ENCODE assay signal across 19 cellular contexts in the genomic region with DNA sequence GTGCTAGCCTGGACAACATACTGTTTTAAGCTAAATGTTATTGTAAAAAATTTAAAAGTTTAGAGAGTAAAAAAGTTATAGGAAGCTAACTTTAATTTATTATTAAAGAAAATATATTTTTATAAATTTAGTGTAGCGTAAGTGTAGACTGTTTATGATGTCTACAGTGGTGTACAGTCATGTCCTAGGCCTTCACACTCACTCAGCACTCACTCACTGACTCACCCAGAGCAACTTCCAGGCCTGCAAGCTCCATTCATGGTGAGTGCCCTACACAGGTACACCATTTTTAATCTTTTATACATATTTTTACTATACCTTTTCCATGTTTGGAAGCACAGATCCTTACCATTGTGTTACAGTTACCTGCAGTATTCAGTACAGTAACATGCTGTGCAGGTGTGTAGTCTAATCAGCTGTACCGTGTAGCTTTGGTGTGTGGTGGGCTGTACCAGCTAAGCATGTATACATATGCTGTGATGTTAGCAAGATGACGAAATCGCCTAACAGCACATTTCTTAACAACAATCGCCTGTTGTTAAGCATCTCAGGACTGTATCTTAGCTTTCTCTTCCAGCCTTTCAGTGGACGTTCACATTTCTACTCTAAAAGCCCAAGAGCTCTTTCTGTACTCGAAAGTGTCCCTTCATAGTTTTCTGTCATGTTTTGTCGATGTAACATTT. TPM values are rescaled to one million over a fixed set of nuclear protein-coding genes. Genes with fewer than 3 reads are reported as not detected.
DNase-seq lines count a peak whose midpoint lies in the region; ATAC-seq, FAIRE-seq and TF ChIP-seq lines count a peak whose summit lies in the region.
"Had no signal": no experiment of that assay in that cellular context is flagged by ENCODE, and none has a peak within 500 bp of the region (broad histone marks: within the 10 kb centered on the region; RNA-seq: fewer than 3 reads in every experiment).

No MANE protein-coding gene starts in this region.

- H3K9ac ChIP-seq in HepG2 (ENCODE audit: insufficient read depth, low read depth, low read length) = no peak overlapping the region

- TF ChIP-seq CTCF in HepG2 (CRISPR knock-in tag; IDR thresholded peaks at IDR 0.05) = no peak
- TF ChIP-seq CTCF in right lobe of liver (IDR thresholded peaks at IDR 0.05) = no peak
- TF ChIP-seq CTCF in epithelial cell of esophagus (IDR thresholded peaks at IDR 0.05; ENCODE audit: insufficient read depth, low read depth, low read length, missing control alignments) = no peak
- no peak for TF ChIP-seq CTCF in BE2C (IDR thresholded peaks at IDR 0.05; ENCODE audit: low read depth, low read length)
- TF ChIP-seq CTCF in psoas muscle (IDR thresholded peaks at IDR 0.05) = no peak

- FAIRE-seq in HepG2 (lab: Jason Lieb, UNC) = no peak
- FAIRE-seq: HTR-8/SVneo had no signal

- POLR2A ChIA-PET in HepG2 (lab: Yijun Ruan, JAX) = interaction anchor here (0.9 to 1.0 kb wide), 2 partner anchors 37 to 44 kb away, joined by 3 to 5 read pairs; no protein-coding TSS in a partner anchor

- intact Hi-C loops in HepG2 (cut with micrococcal nuclease; ENCODE audit: unreplicated experiment) = no loop called here
- intact Hi-C loops in right lobe of liver (cut with DNase I) = no loop called here
- intact Hi-C loops in psoas muscle (cut with DNase I) = no loop called here

- H2AFZ ChIP-seq in HepG2 (ENCODE audit: low read length) = no peak overlapping the region

- H3K4me2 ChIP-seq in HepG2 (ENCODE audit: low read depth, low read length) = no peak overlapping the region

- H3K36me3 ChIP-seq in HepG2 (replicated peaks in 1 of 2; ENCODE audit: control insufficient read depth in 1 of 2, insufficient read depth in 2 of 2, low read length in 2 of 2) = no peaks in the 10 kb centered on the region
- H3K36me3 ChIP-seq in right lobe of liver = no peaks in the 10 kb centered on the region
- H3K36me3 ChIP-seq in BE2C = no peaks in the 10 kb centered on the region
- no peaks in the 10 kb centered on the region for H3K36me3 ChIP-seq in H7 (replicated peaks; ENCODE audit: control insufficient read depth, insufficient read depth, low read length)
- no peaks in the 10 kb centered on the region for H3K36me3 ChIP-seq in psoas muscle (ENCODE audit: insufficient read depth in 1 of 2, low read depth in 1 of 2)

- no peaks in the 10 kb centered on the region for H3K79me2 ChIP-seq in HepG2 (ENCODE audit: insufficient read depth, low read length)

- CTCF ChIA-PET in HepG2 (lab: Yijun Ruan, JAX; ENCODE audit: low intra/inter-chr PET ratio, low total read pairs) = no interaction called here

- no peaks in the 10 kb centered on the region for H4K20me1 ChIP-seq in HepG2 (ENCODE audit: insufficient read depth, low read length)

- H3K27me3 ChIP-seq in HepG2 (ENCODE audit: control insufficient read depth in 1 of 2, insufficient read depth in 2 of 2, low read length in 2 of 2) = no peaks in the 10 kb centered on the region
- no peaks in the 10 kb centered on the region for H3K27me3 ChIP-seq in right lobe of liver
- H3K27me3 ChIP-seq in BE2C = no peaks in the 10 kb centered on the region
- no peaks in the 10 kb centered on the region for H3K27me3 ChIP-seq in H7 (ENCODE audit: control insufficient read depth, insufficient read depth, low read length)
- H3K27me3 ChIP-seq in psoas muscle (ENCODE audit: insufficient read depth in 3 of 3, low read length in 2 of 3) = peaks cover 0 to 64% (median 7%) of the 10 kb centered on the region in 3 donors

- no peak for ATAC-seq in HepG2
- ATAC-seq in right lobe of liver = no peak
- no peak for ATAC-seq in psoas muscle

- TF ChIP-seq POLR2A in HepG2 (IDR thresholded peaks at IDR 0.05; ENCODE audit: insufficient read depth in 1 of 2, low read depth in 2 of 2, low read length in 2 of 2) = no peak
- TF ChIP-seq POLR2A in right lobe of liver (IDR thresholded peaks at IDR 0.05) = no peak

- WGBS in HepG2 (ENCODE audit: low lambda C conversion rate) = 81% methylated on average over 8 of the region's 8 CpGs
- WGBS in right lobe of liver (ENCODE audit: insufficient coverage, low coverage, low lambda C conversion rate, missing lambda C conversion rate) = 89% methylated on average over 8 of the region's 8 CpGs
- WGBS in psoas muscle, 3 donors = 95 to 96% (median 96%) methylated on average over 8 of the region's 8 CpGs

- no TSS peak for BruUV-seq in HepG2 (replicated peaks; lab: Mats Ljungman, UMichigan)

- no peak overlapping the region for H3K27ac ChIP-seq in HepG2 (ENCODE audit: extremely low read length, insufficient read depth, low read length)
- no peak overlapping the region for H3K27ac ChIP-seq in right lobe of liver
- no peak overlapping the region for H3K27ac ChIP-seq in psoas muscle

- in situ Hi-C loops in HepG2 (cut with HindIII; ENCODE audit: extremely low pct_ligation_motif_present, low pct_unique_long_range_greater_than_20kb) = loop anchor here (10.0 kb wide), 1 partner anchor 112 kb away; no protein-coding TSS in a partner anchor

- H3K4me1 ChIP-seq in HepG2 (ENCODE audit: insufficient read depth, low read length) (peaks cover 10% of the 10 kb centered on the region; the same call in 1 of the 2 replicates), right lobe of liver (no peaks in the 10 kb centered on the region), BE2C (no peaks in the 10 kb centered on the region), psoas muscle (no peaks in the 10 kb centered on the region)

- no peak for TF ChIP-seq EP300 in HepG2 (IDR thresholded peaks at IDR 0.05; ENCODE audit: low read depth in 2 of 2, low read length in 2 of 2)
- TF ChIP-seq EP300 in HepG2 (CRISPR knock-in tag; IDR thresholded peaks at IDR 0.05; ENCODE audit: borderline replicate concordance) = no peak

- H3K4me3 ChIP-seq in HepG2 (replicated peaks in 1 of 3; ENCODE audit: insufficient read depth in 1 of 3, low read depth in 2 of 3, low read length in 3 of 3) (no peak overlapping the region), right lobe of liver (no peak overlapping the region), epithelial cell of esophagus (ENCODE audit: low read length) (no peak overlapping the region), BE2C (ENCODE audit: low read depth, low read length) (no peak overlapping the region), H7 (ENCODE audit: insufficient read depth, low read depth, low read length) (no peak overlapping the region), psoas muscle (no peak overlapping the region)

- no peak for TF ChIP-seq RAD21 in HepG2 (CRISPR knock-in tag; IDR thresholded peaks at IDR 0.05)

- peak; percentile 39 for DNase-seq in HepG2 (ENCODE audit: low spot score)
- DNase-seq in right lobe of liver = no peak
- DNase-seq in RKO (ENCODE audit: low spot score) = peak; percentile 53
- peak; percentile 71 for DNase-seq in epithelial cell of esophagus (ENCODE audit: low read depth)
- DNase-seq in BE2C = no peak
- no peak for DNase-seq in SKM-1 treated with dmso at 0.1 percent for 144 hours (lab: John Stamatoyannopoulos, UW; ENCODE audit: unreplicated experiment)
- DNase-seq in H7 = no peak
- DNase-seq in psoas muscle = no peak
- DNase-seq: 8988T, Caco-2, NCI-H1417, NCI-H187 treated with DMSO at 0.1 percent for 48 hours, NCI-H226, NCI-H524, NCI-H82, OCI-M1, RPMI8226, SIG-M5 had no signal

- no peaks in the 10 kb centered on the region for H3K9me3 ChIP-seq in HepG2 (ENCODE audit: low read length)
- H3K9me3 ChIP-seq in right lobe of liver = no peaks in the 10 kb centered on the region
- H3K9me3 ChIP-seq in BE2C = no peaks in the 10 kb centered on the region
- no peaks in the 10 kb centered on the region for H3K9me3 ChIP-seq in psoas muscle
- H3K9me3 ChIP-seq: Caco-2 had no signal

TF ChIP-seq in HepG2, 621 proteins besides CTCF, POLR2A, EP300 and RAD21:
- TF ChIP-seq HOXA9 (CRISPR knock-in tag; IDR thresholded peaks at IDR 0.05; ENCODE audit: borderline replicate concordance) (no peak), CEBPB (IDR thresholded peaks at IDR 0.05; ENCODE audit: borderline replicate concordance, low read depth, low read length) (peak; percentile 71; the same call in 1 of the 2 replicates), RAD51 (IDR thresholded peaks at IDR 0.05; ENCODE audit: borderline replicate concordance) (no peak), FOXA3 (CRISPR knock-in tag; IDR thresholded peaks at IDR 0.05) (peak; percentile 41; the same call in 1 of the 2 replicates), FOXA1 (IDR thresholded peaks at IDR 0.05) (no peak), FOXA1 (CRISPR knock-in tag; IDR thresholded peaks at IDR 0.05) (peak; percentile 57)

RNA-seq across cellular contexts. Expression of gene RNF32, which starts 12.5 kb away (rescaled TPM):
- total RNA-seq in HepG2 (2016; rRNA removed; fragmentation: Illumina TruSeq; extraction: Trizol) (not detected in 2 replicates), right lobe of liver (under 1 TPM in 5 of 6 experiments, not detected in 1; 0.23 to 0.84 (median 0.66) TPM), psoas muscle (under 1 TPM in 1 of 4 donors, not detected in 3; 0.60 TPM)
- total RNA-seq in HepG2 (2016; cell fraction: cytosol; rRNA removed; fragmentation: Illumina TruSeq; extraction: Trizol; ENCODE audit: low read depth) = not detected in 2 replicates
- not detected in 2 replicates for total RNA-seq in HepG2 (2016; cell fraction: insoluble cytoplasmic fraction; rRNA removed; fragmentation: Illumina TruSeq; extraction: Trizol)
- total RNA-seq in HepG2 (2016; cell fraction: membrane; rRNA removed; fragmentation: Illumina TruSeq; extraction: Trizol) = not detected in 2 replicates
- not detected in 2 replicates for total RNA-seq in HepG2 (2016; cell fraction: nucleus; rRNA removed; fragmentation: Illumina TruSeq; extraction: Trizol)
- polyA plus RNA-seq in HepG2 (2011; rRNA removed) (not detected in 2 replicates), psoas muscle (under 1 TPM in 2 of 3 donors, not detected in 1; 0.18 to 0.48 TPM)
- not detected in 2 replicates for polyA plus RNA-seq in HepG2 (2011; cell fraction: cytosol; rRNA removed)
- not detected in 2 replicates for polyA plus RNA-seq in HepG2 (2011; cell fraction: nucleus; rRNA removed)
- polyA plus RNA-seq in HepG2 (2012) = 1.0 and 1.6 TPM in 2 replicates
- polyA plus RNA-seq in HepG2 (2016; cell fraction: cytosol; fragmentation: Illumina TruSeq; extraction: Trizol; ENCODE audit: low read depth) = not detected in 2 replicates
- not detected in 2 replicates for polyA plus RNA-seq in HepG2 (2016; cell fraction: insoluble cytoplasmic fraction; fragmentation: Illumina TruSeq; extraction: Trizol; ENCODE audit: low read depth)
- not detected in 2 replicates for polyA plus RNA-seq in HepG2 (2016; cell fraction: membrane; fragmentation: Illumina TruSeq; extraction: Trizol; ENCODE audit: low read depth)
- polyA plus RNA-seq in HepG2 (2016; cell fraction: nucleus; fragmentation: Illumina TruSeq; extraction: Trizol; ENCODE audit: insufficient read depth, low read depth) = not detected in 2 replicates
- not detected in 2 replicates for polyA minus RNA-seq in HepG2 (2011; rRNA and poly(A)+ RNA removed; ENCODE audit: low replicate concordance)
- polyA minus RNA-seq in HepG2 (2011; cell fraction: cytosol; rRNA and poly(A)+ RNA removed) = not detected in 2 replicates
- not detected in 2 replicates for polyA minus RNA-seq in HepG2 (2011; cell fraction: nucleus; rRNA and poly(A)+ RNA removed)
- 3.0 TPM for polyA plus RNA-seq in BE2C (2012; ENCODE audit: insufficient read depth, insufficient read length, low read depth)
- 1.0 and 1.1 TPM in 2 replicates for total RNA-seq in H7 (2014; rRNA removed; shearing (Covaris generic))

Comparison
In these comparisons a context has a peak if more than half of its experiments do, and no peak if none do; other contexts are left out.
1. DNase-seq: peak in HepG2 (single experiment), RKO (single experiment) and epithelial cell of esophagus (single experiment); none in right lobe of liver (0 of 3), BE2C (single experiment), SKM-1 treated with dmso at 0.1 percent for 144 hours (single experiment), H7 (single experiment) and psoas muscle (0 of 2).